Comparison of ENCODE assay signal across 23 cellular contexts in the genomic region with DNA sequence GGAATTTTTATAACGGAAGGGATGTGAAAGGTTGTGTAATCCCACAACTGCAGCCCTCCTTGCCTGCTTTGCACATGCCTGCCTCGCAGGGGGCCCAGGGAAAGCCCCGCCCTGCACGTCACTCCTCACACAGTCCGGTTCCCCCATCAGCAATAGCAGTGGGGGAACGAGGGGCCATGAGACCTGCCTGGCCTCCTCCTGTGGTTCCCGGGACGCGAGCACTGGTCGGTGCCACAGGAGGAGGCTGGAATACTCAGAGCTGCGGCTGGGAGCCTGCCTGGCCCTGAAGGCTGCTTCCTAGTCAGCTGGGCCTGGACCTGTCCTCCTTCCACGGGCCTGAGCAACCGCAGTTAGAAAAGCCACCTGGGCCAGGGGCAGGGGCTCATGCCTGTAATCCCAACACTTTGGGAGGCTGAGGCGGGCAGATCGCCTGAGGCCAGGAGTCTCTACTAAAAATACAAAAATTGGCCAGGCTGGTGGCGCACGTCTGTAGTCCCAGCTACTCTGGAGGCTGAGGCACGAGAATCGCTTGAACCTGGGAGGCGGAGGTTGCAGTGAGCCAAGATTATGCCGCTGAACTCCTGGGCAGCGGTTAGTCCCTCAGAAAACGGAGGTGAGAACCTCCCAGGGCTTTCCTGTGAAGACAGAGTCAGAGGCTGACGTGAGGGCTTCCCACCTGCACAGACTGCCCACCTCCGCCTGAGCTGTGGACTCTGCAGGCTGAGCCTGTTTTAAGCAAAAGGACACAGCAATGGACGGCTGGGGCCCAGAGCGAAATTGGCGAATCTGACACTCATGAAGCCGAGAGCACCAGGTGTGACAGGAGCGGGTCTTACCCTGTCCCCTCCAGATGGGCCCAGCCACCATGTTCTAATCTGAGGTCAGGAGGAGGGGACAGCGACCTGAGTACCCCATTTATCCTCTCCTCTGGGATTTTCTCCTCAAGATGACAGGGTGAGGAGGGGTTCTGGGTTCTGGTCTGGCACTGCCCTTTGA. TPM values are rescaled to one million over a fixed set of nuclear protein-coding genes. Genes with fewer than 3 reads are reported as not detected.
A peak's percentile ranks its signal among the peaks of the same experiment; 100 is the strongest.
DNase-seq lines count a peak whose midpoint lies in the region; ATAC-seq, FAIRE-seq and TF ChIP-seq lines count a peak whose summit lies in the region.
"Had no signal": no experiment of that assay in that cellular context is flagged by ENCODE, and none has a peak within 500 bp of the region (broad histone marks: within the 10 kb centered on the region; RNA-seq: fewer than 3 reads in every experiment).

No MANE protein-coding gene starts in this region.

- 85% methylated on average over 22 of the region's 31 CpGs for WGBS in suprapubic skin

- intact Hi-C loops in activated CD4-positive, alpha-beta memory T cell treated with anti-CD3 and anti-CD28 coated beads for 36 hours (cut with micrococcal nuclease), result no loop called here
- intact Hi-C loops in left ventricle myocardium superior (cut with micrococcal nuclease), result no loop called here
- intact Hi-C loops in gastrocnemius medialis (cut with DNase I; ENCODE audit: low total_unique reads), result no loop called here

- no peaks in the 10 kb centered on the region for H3K36me3 Mint-ChIP-seq in activated CD4-positive, alpha-beta memory T cell treated with anti-CD3 and anti-CD28 coated beads, Interleukin-2, amount 10 ng/mL, durations not matched to agents 7 days and 5 days (ENCODE audit: low read depth)
- no peaks in the 10 kb centered on the region for H3K36me3 Mint-ChIP-seq in activated CD4-positive, alpha-beta memory T cell treated with anti-CD3 and anti-CD28 coated beads for 36 hours

- no peaks in the 10 kb centered on the region for H3K4me1 Mint-ChIP-seq in activated CD4-positive, alpha-beta memory T cell treated with anti-CD3 and anti-CD28 coated beads, Interleukin-2, amount 10 ng/mL, durations not matched to agents 7 days and 5 days
- H3K4me1 Mint-ChIP-seq in activated CD4-positive, alpha-beta memory T cell treated with anti-CD3 and anti-CD28 coated beads for 36 hours (ENCODE audit: low read depth), result no peaks in the 10 kb centered on the region
- H3K4me1 Mint-ChIP-seq: activated B cell treated with CpG ODN at 0.5 μM for 24 hours; activated T-helper 17 cell treated with anti-CD3 and anti-CD28 coated beads, Interleukin-2, amount 50 U/mL, for 72 hours had no signal

- H3K4me3 ChIP-seq in RWPE2 (ENCODE audit: severe bottlenecking), result no peak overlapping the region
- H3K4me3 ChIP-seq in suprapubic skin, result no peak overlapping the region
- H3K4me3 ChIP-seq in gastrocnemius medialis, result no peak overlapping the region
- H3K4me3 ChIP-seq: breast epithelium, left lung, SK-N-MC had no signal

- H3K9me3 Mint-ChIP-seq in activated CD4-positive, alpha-beta memory T cell treated with anti-CD3 and anti-CD28 coated beads, Interleukin-2, amount 10 ng/mL, durations not matched to agents 7 days and 5 days, result no peaks in the 10 kb centered on the region
- no peaks in the 10 kb centered on the region for H3K9me3 Mint-ChIP-seq in activated CD4-positive, alpha-beta memory T cell treated with anti-CD3 and anti-CD28 coated beads for 36 hours
- H3K9me3 Mint-ChIP-seq: activated B cell treated with CpG ODN at 0.5 μM for 24 hours; activated T-helper 17 cell treated with anti-CD3 and anti-CD28 coated beads, Interleukin-2, amount 50 U/mL, for 72 hours had no signal

- POLR2A ChIA-PET in activated CD4-positive, alpha-beta memory T cell treated with anti-CD3 and anti-CD28 coated beads, Interleukin-2, amount 10 ng/mL, durations not matched to agents 7 days and 5 days (lab: Charles Lee), result no interaction called here
- POLR2A ChIA-PET in activated CD4-positive, alpha-beta memory T cell treated with anti-CD3 and anti-CD28 coated beads for 36 hours (lab: Charles Lee), result no interaction called here

- H3K27me3 ChIP-seq in RWPE2 (ENCODE audit: insufficient read depth, poor library complexity, severe bottlenecking) (no peaks in the 10 kb centered on the region), suprapubic skin (peaks cover 3% of the 10 kb centered on the region), gastrocnemius medialis (no peaks in the 10 kb centered on the region)
- H3K27me3 ChIP-seq: BE2C, breast epithelium, left lung had no signal

- peak; percentile 9 for DNase-seq in activated CD4-positive, alpha-beta memory T cell treated with anti-CD3 and anti-CD28 coated beads, Interleukin-2, amount 10 ng/mL, durations not matched to agents 7 days and 5 days
- no peak for DNase-seq in activated CD4-positive, alpha-beta memory T cell treated with anti-CD3 and anti-CD28 coated beads for 36 hours
- DNase-seq in RWPE2 (ENCODE audit: low spot score) (peak; percentile 33), left ventricle myocardium superior (peak; percentile 25), suprapubic skin (ENCODE audit: low spot score in 2 of 2) (peak; percentile 21 to 77), gastrocnemius medialis (no peak), GM12891 (ENCODE audit: insufficient read length, low spot score) (no peak)
- DNase-seq: activated B cell treated with CpG ODN at 0.5 μM for 24 hours, BE2C, Calu3, IMR-90, left lung, NCI-H146, PC-3, T-helper 2 cell had no signal

- H3K27ac ChIP-seq in RWPE2 (ENCODE audit: poor library complexity, severe bottlenecking), result no peak overlapping the region
- H3K27ac ChIP-seq in suprapubic skin, result no peak overlapping the region
- H3K27ac ChIP-seq in gastrocnemius medialis, result no peak overlapping the region
- H3K27ac ChIP-seq: left lung, SK-N-MC had no signal

- no peaks in the 10 kb centered on the region for H3K27me3 Mint-ChIP-seq in activated CD4-positive, alpha-beta memory T cell treated with anti-CD3 and anti-CD28 coated beads, Interleukin-2, amount 10 ng/mL, durations not matched to agents 7 days and 5 days
- no peaks in the 10 kb centered on the region for H3K27me3 Mint-ChIP-seq in activated CD4-positive, alpha-beta memory T cell treated with anti-CD3 and anti-CD28 coated beads for 36 hours
- H3K27me3 Mint-ChIP-seq: activated B cell treated with CpG ODN at 0.5 μM for 24 hours had no signal

- CTCF ChIA-PET in activated CD4-positive, alpha-beta memory T cell treated with anti-CD3 and anti-CD28 coated beads, Interleukin-2, amount 10 ng/mL, durations not matched to agents 7 days and 5 days (lab: Charles Lee), result no interaction called here
- CTCF ChIA-PET in activated CD4-positive, alpha-beta memory T cell treated with anti-CD3 and anti-CD28 coated beads for 36 hours (lab: Charles Lee), result no interaction called here

- in situ Hi-C loops in gastrocnemius medialis (cut with MboI; ENCODE audit: low sequenced_read_pairs in 4 of 4), result no loop called here

- ATAC-seq in RWPE2 (ENCODE audit: low read depth), result no peak
- ATAC-seq in left ventricle myocardium superior, result no peak
- no peak for ATAC-seq in gastrocnemius medialis
- ATAC-seq in GM18907 (IDR thresholded peaks at IDR 0.05; ENCODE audit: unreplicated experiment), result no peak
- ATAC-seq: activated T-helper 17 cell treated with anti-CD3 and anti-CD28 coated beads, Interleukin-2, amount 50 U/mL, for 72 hours; left lung; PC-3 had no signal

- TF ChIP-seq CTCF in RWPE2 (IDR thresholded peaks at IDR 0.05; ENCODE audit: poor library complexity, severe bottlenecking) (no peak), suprapubic skin (IDR thresholded peaks at IDR 0.05) (no peak), gastrocnemius medialis (IDR thresholded peaks at IDR 0.05 in 4 of 5, conservative IDR thresholded peaks at IDR 0.05 in 1 of 5) (no peak)

- TF ChIP-seq EP300 in suprapubic skin (IDR thresholded peaks at IDR 0.05), result no peak

- no peak overlapping the region for H3K4me3 Mint-ChIP-seq in activated CD4-positive, alpha-beta memory T cell treated with anti-CD3 and anti-CD28 coated beads, Interleukin-2, amount 10 ng/mL, durations not matched to agents 7 days and 5 days
- H3K4me3 Mint-ChIP-seq in activated CD4-positive, alpha-beta memory T cell treated with anti-CD3 and anti-CD28 coated beads for 36 hours, result no peak overlapping the region
- H3K4me3 Mint-ChIP-seq: activated B cell treated with CpG ODN at 0.5 μM for 24 hours; activated T-helper 17 cell treated with anti-CD3 and anti-CD28 coated beads, Interleukin-2, amount 50 U/mL, for 72 hours had no signal

- no peak overlapping the region for H3K27ac Mint-ChIP-seq in activated CD4-positive, alpha-beta memory T cell treated with anti-CD3 and anti-CD28 coated beads, Interleukin-2, amount 10 ng/mL, durations not matched to agents 7 days and 5 days
- H3K27ac Mint-ChIP-seq in activated CD4-positive, alpha-beta memory T cell treated with anti-CD3 and anti-CD28 coated beads for 36 hours, result no peak overlapping the region
- H3K27ac Mint-ChIP-seq: activated B cell treated with CpG ODN at 0.5 μM for 24 hours; activated T-helper 17 cell treated with anti-CD3 and anti-CD28 coated beads, Interleukin-2, amount 50 U/mL, for 72 hours had no signal

- H3K9me3 ChIP-seq in RWPE2 (ENCODE audit: severe bottlenecking), result no peaks in the 10 kb centered on the region
- no peaks in the 10 kb centered on the region for H3K9me3 ChIP-seq in suprapubic skin
- no peaks in the 10 kb centered on the region for H3K9me3 ChIP-seq in gastrocnemius medialis
- H3K9me3 ChIP-seq: BE2C, breast epithelium, left lung had no signal

- TF ChIP-seq POLR2A in suprapubic skin (IDR thresholded peaks at IDR 0.05) (no peak), gastrocnemius medialis (IDR thresholded peaks at IDR 0.05) (no peak), GM12891 (IDR thresholded peaks at IDR 0.05; ENCODE audit: low read depth, low read length) (no peak)

- H3K36me3 ChIP-seq in RWPE2 (ENCODE audit: low read depth) (no peaks in the 10 kb centered on the region), suprapubic skin (no peaks in the 10 kb centered on the region), gastrocnemius medialis (no peaks in the 10 kb centered on the region)
- H3K36me3 ChIP-seq: BE2C, breast epithelium, left lung had no signal

- no peaks in the 10 kb centered on the region for H3K4me1 ChIP-seq in RWPE2 (ENCODE audit: insufficient read depth, poor library complexity, severe bottlenecking)
- H3K4me1 ChIP-seq in suprapubic skin, result no peaks in the 10 kb centered on the region
- H3K4me1 ChIP-seq in gastrocnemius medialis, result peaks cover 22 to 30% of the 10 kb centered on the region in 2 donors
- H3K4me1 ChIP-seq: breast epithelium, left lung had no signal

- no peak for FAIRE-seq in GM12891 (lab: Jason Lieb, UNC)
- FAIRE-seq: A204.1, GM18507 had no signal

TF ChIP-seq in GM12891, 5 proteins besides CTCF, POLR2A, EP300 and RAD21 (continues in another document):
- TF ChIP-seq TAF1 (IDR thresholded peaks at IDR 0.05; ENCODE audit: low read depth, low read length) (no peak), POLR2AphosphoS5 (IDR thresholded peaks at IDR 0.05; ENCODE audit: low read depth, low read length) (no peak), SPI1 (IDR thresholded peaks at IDR 0.05; ENCODE audit: low read depth, low read length) (no peak), PAX5 (IDR thresholded peaks at IDR 0.05; ENCODE audit: insufficient read depth, low read length, severe bottlenecking) (no peak)

RNA-seq across cellular contexts. Expression of a gene that starts 52.9 kb away (rescaled TPM):
- under 1 TPM; 0.13 to 0.23 TPM for total RNA-seq in activated CD4-positive, alpha-beta memory T cell treated with anti-CD3 and anti-CD28 coated beads, Interleukin-2, amount 10 ng/mL, durations not matched to agents 7 days and 5 days
- total RNA-seq in activated CD4-positive, alpha-beta memory T cell treated with anti-CD3 and anti-CD28 coated beads for 36 hours, result under 1 TPM; 0.55 to 0.56 TPM
- total RNA-seq in left ventricle myocardium superior (21.3 TPM), suprapubic skin (under 1 TPM in 3 of 4 donors, not detected in 1; 0.59 to 0.64 (median 0.60) TPM), gastrocnemius medialis (1 to 10 TPM in 2 of 4 donors, under 1 TPM in 2; 0.39 to 2.2 (median 0.80) TPM)
- not detected for polyA plus RNA-seq in GM12891 (2012; ENCODE audit: low read depth, missing spikeins)
- total RNA-seq: activated B cell treated with CpG ODN at 0.5 μM for 24 hours, Calu3, IMR-90, MCF 10A, PC-3, pulmonary artery endothelial cell had no signal
- polyA plus RNA-seq: IMR-90 had no signal

Comparison
In these comparisons a context has a peak if more than half of its experiments do, and no peak if none do; other contexts are left out.
1. DNase-seq: peak in activated CD4-positive, alpha-beta memory T cell treated with anti-CD3 and anti-CD28 coated beads, Interleukin-2, amount 10 ng/mL, durations not matched to agents 7 days and 5 days (single experiment), RWPE2 (single experiment), left ventricle myocardium superior (single experiment) and suprapubic skin (2 of 2); none in activated CD4-positive, alpha-beta memory T cell treated with anti-CD3 and anti-CD28 coated beads for 36 hours (single experiment), gastrocnemius medialis (0 of 2) and GM12891 (single experiment).